In genomic region chr17:21042434-21043295, GRCh38 we compare ENCODE assay signal across 7 cellular contexts. TPM values are rescaled to one million over a fixed set of nuclear protein-coding genes. Genes with fewer than 3 reads are reported as not detected.
DNase-seq lines count a peak whose midpoint lies in the region; ATAC-seq, FAIRE-seq and TF ChIP-seq lines count a peak whose summit lies in the region.

Gene USP22, minus strand, starts transcription at chr17:21043011. Its CDS starts 176 bp downstream, at chr17:21042835.

- peak; percentile 57 for ATAC-seq in GM21515 (IDR thresholded peaks at IDR 0.05; ENCODE audit: unreplicated experiment)
- ATAC-seq in stimulated activated naive B cell treated with anti-CD40 and anti-IgM and Interleukin-4, amounts not matched to agents 10 μg/mL and 1 μg/mL and 100 μg/mL, for 72 hours (replicated peaks) = peak; percentile 58 to 70

- TF ChIP-seq CTCF in GM10248 (IDR thresholded peaks at IDR 0.05; ENCODE audit: control extremely low read depth, extremely low read depth, low read depth, missing control alignments) (no peak), dorsolateral prefrontal cortex (IDR thresholded peaks at IDR 0.05 in 54 of 56, conservative IDR thresholded peaks at IDR 0.05 in 2 of 56; ENCODE audit: low read depth in 1 of 56, partially characterized antibody in 56 of 56) (peak in 3 of 56 donors; percentile 4 to 34 (median 21))

- intact Hi-C loops in dorsolateral prefrontal cortex (cut with DNase I) = loop anchor here (2.0 to 10.0 kb wide), 10 partner anchors 32 to 472 kb away; partner anchors contain the start of genes DHRS7B (in 2 of the 2) and TMEM11 (in 1 of the 2)

- no peaks in the 10 kb centered on the region for H3K9me3 Mint-ChIP-seq in stimulated activated naive B cell treated with anti-CD40 and anti-IgM and Interleukin-4, amounts not matched to agents 10 μg/mL and 1 μg/mL and 100 μg/mL, for 72 hours

- no peaks in the 10 kb centered on the region for H3K27me3 ChIP-seq in dorsolateral prefrontal cortex

- peak within 1 kb of the TSS; percentile 76 to 99 (median 92) for H3K4me3 ChIP-seq in dorsolateral prefrontal cortex

- FAIRE-seq in HTR-8/SVneo (lab: Jason Lieb, UNC) = no peak

- H3K27ac ChIP-seq in dorsolateral prefrontal cortex = peak within 1 kb of the TSS; percentile 98 to 100 (median 100)

- no peaks in the 10 kb centered on the region for H3K27me3 Mint-ChIP-seq in stimulated activated naive B cell treated with anti-CD40 and anti-IgM and Interleukin-4, amounts not matched to agents 10 μg/mL and 1 μg/mL and 100 μg/mL, for 72 hours

- CTCF ChIA-PET in GM10248 (lab: Yijun Ruan, JAX) = interaction anchor here (0.6 to 2.6 kb wide), 17 partner anchors 8 to 470 kb away, joined by 3 to 26 read pairs (median 4); partner anchors contain the start of gene DHRS7B

- peak within 1 kb of the TSS; percentile 97 for H3K27ac Mint-ChIP-seq in stimulated activated naive B cell treated with anti-CD40 and anti-IgM and Interleukin-4, amounts not matched to agents 10 μg/mL and 1 μg/mL and 100 μg/mL, for 72 hours

- peak; percentile 92 for DNase-seq in GM10248 (ENCODE audit: extremely low spot score)
- DNase-seq in HTR-8/SVneo (ENCODE audit: insufficient read length, low spot score) = peak; percentile 96
- peak; percentile 90 for DNase-seq in T-helper 9 cell
- peak in 3 of 10 donors; percentile 86 to 92 (median 90) for DNase-seq in dorsolateral prefrontal cortex
- peak; percentile 98 for DNase-seq in lung microvascular endothelial cell (ENCODE audit: low read depth in 2 of 2)
- DNase-seq in stimulated activated naive B cell treated with anti-CD40 and anti-IgM and Interleukin-4, amounts not matched to agents 10 μg/mL and 1 μg/mL and 100 μg/mL, for 72 hours = no peak

- POLR2A ChIA-PET in GM10248 (lab: Yijun Ruan, JAX) = interaction anchor here (0.5 to 1.9 kb wide), 6 partner anchors 10 to 86 kb away, joined by 3 to 8 read pairs (median 4); no protein-coding TSS in a partner anchor

- peaks cover 7 to 26% of the 10 kb centered on the region in 2 donors for H3K4me1 Mint-ChIP-seq in stimulated activated naive B cell treated with anti-CD40 and anti-IgM and Interleukin-4, amounts not matched to agents 10 μg/mL and 1 μg/mL and 100 μg/mL, for 72 hours

- peaks cover 4 to 8% of the 10 kb centered on the region in 2 donors for H3K36me3 Mint-ChIP-seq in stimulated activated naive B cell treated with anti-CD40 and anti-IgM and Interleukin-4, amounts not matched to agents 10 μg/mL and 1 μg/mL and 100 μg/mL, for 72 hours

- peak within 1 kb of the TSS; percentile 97 to 98 for H3K4me3 Mint-ChIP-seq in stimulated activated naive B cell treated with anti-CD40 and anti-IgM and Interleukin-4, amounts not matched to agents 10 μg/mL and 1 μg/mL and 100 μg/mL, for 72 hours

RNA-seq across cellular contexts. Expression of gene USP22, which starts in this region (rescaled TPM):
- total RNA-seq in dorsolateral prefrontal cortex (100 to 1,000 TPM; 223 to 385 (median 299) TPM), lung microvascular endothelial cell (194 and 195 TPM in 2 replicates)
